In the genomic region with DNA sequence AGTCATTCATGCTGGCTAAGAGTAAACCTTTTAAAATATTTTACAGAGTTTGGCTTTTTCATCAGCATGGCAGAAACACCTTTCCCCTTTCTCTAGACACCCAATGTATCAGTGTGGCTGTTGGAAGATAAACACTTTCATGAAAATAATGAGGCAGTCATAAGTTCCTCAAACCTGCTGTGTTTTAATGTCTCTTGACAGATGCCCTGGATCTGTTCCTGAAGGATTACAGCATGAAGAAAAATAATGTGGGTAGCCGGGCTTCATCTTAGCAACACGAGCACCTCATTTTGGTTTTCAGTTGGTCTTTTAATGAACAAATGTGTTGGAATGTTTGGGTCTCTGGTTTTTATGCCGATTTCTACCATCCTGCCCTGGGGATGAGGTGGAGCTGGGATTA, we compare ENCODE assay signal across 18 cellular contexts. TPM values are rescaled to one million over a fixed set of nuclear protein-coding genes. Genes with fewer than 3 reads are reported as not detected.
DNase-seq lines count a peak whose midpoint lies in the region; ATAC-seq, FAIRE-seq and TF ChIP-seq lines count a peak whose summit lies in the region.
"Had no signal": no experiment of that assay in that cellular context is flagged by ENCODE, and none has a peak within 500 bp of the region (broad histone marks: within the 10 kb centered on the region; RNA-seq: fewer than 3 reads in every experiment).

No MANE protein-coding gene starts in this region.

- WGBS in H1 (ENCODE audit: extremely low coverage in 1 of 2, insufficient coverage in 1 of 2, insufficient read length in 1 of 2, insufficient replicate concordance in 2 of 2, low coverage in 1 of 2, low lambda C conversion rate in 2 of 2, missing lambda C conversion rate in 1 of 2), 2 experiments, result 82% methylated on average over 3 of the region's 3 CpGs; no CpG with 5 or more reads in 1 of the 2 experiments
- WGBS in lower leg skin, 2 donors, result 73 to 76% methylated on average over 3 of the region's 3 CpGs

- no peak overlapping the region for H3K56ac ChIP-seq in H1 (replicated peaks; ENCODE audit: insufficient read length, low read depth, low read length)

- H3K79me1 ChIP-seq in H1 (ENCODE audit: low read depth, low read length), result peaks cover 3% of the 10 kb centered on the region; the same call in 1 of the 2 replicates

- H2AFZ ChIP-seq in H1 (ENCODE audit: low read length), result no peak overlapping the region

- no peak overlapping the region for H3K14ac ChIP-seq in H1 (ENCODE audit: insufficient read length)

- TF ChIP-seq CTCF in H1 (IDR thresholded peaks at IDR 0.05; ENCODE audit: control extremely low read depth in 1 of 3, insufficient read depth in 1 of 3, low read depth in 1 of 3, low read length in 3 of 3) (no peak), lower leg skin (IDR thresholded peaks at IDR 0.05) (no peak)

- POLR2A ChIA-PET in H1 (lab: Charles Lee; ENCODE audit: partially characterized antibody), result interaction anchor here (1.1 to 2.2 kb wide), 4 partner anchors 10 to 118 kb away, joined by 3 to 7 read pairs (median 4); no protein-coding TSS in a partner anchor

- H2BK20ac ChIP-seq in H1 (ENCODE audit: low read length), result peak overlapping the region; percentile 99

- peaks cover 0 to 3% of the 10 kb centered on the region in 2 experiments; a peak in 1 of 4 replicates for H3K79me2 ChIP-seq in H1 (ENCODE audit: control insufficient read depth in 1 of 2, insufficient read depth in 2 of 2, low read length in 2 of 2)

- DNase-seq in H1 (ENCODE audit: low read depth in 1 of 2, low spot score in 2 of 2) (no peak), iPS-NIHi11 (ENCODE audit: low spot score) (peak; percentile 11), H7 (no peak), lower leg skin (ENCODE audit: low spot score in 2 of 2) (no peak)
- DNase-seq: GDM1; MV-4-11; NCI-H1417; NCI-H1930; NK-92 treated with Interleukin-12 subunit alpha and Interleukin-12 subunit beta, amount 100 ng/mL, for 24 hours; OCI-M1; Right ventricle myocardium superior; SW 1271 had no signal

- peak overlapping the region; percentile 79; the same call in 1 of the 2 replicates for H2AK5ac ChIP-seq in H1 (ENCODE audit: low read depth, low read length)

- peak overlapping the region; percentile 73 for H2BK120ac ChIP-seq in H1 (replicated peaks; ENCODE audit: low read depth, low read length)

- H3K4ac ChIP-seq in H1 (replicated peaks; ENCODE audit: insufficient read length, low read depth, low read length), result peak overlapping the region; percentile 73

- H3K18ac ChIP-seq in H1 (ENCODE audit: extremely low read depth, low read length), result peak overlapping the region; percentile 86

- H2BK5ac ChIP-seq in H1 (ENCODE audit: low read depth, low read length), result peak overlapping the region; percentile 100; the same call in 1 of the 2 replicates

- no peak overlapping the region for H4K8ac ChIP-seq in H1 (ENCODE audit: extremely low read depth, insufficient read depth, low read length)

- peak overlapping the region in 7 of 11 experiments; percentile 67 to 87 (median 77); a peak in 13 of 22 replicates for H3K4me2 ChIP-seq in BLaER1 treated with 17β-estradiol and CSF1 and Interleukin-3, amounts not matched to agents 10 nM and 100 nM
- H3K4me2 ChIP-seq in H1 (ENCODE audit: insufficient read depth in 1 of 2, low read depth in 2 of 2, low read length in 2 of 2), result peak overlapping the region; percentile 51 to 74
- H3K4me2 ChIP-seq: KMS-11 had no signal

- peak overlapping the region; percentile 97 for H2BK12ac ChIP-seq in H1 (ENCODE audit: low read depth, low read length)

- no peaks in the 10 kb centered on the region for H3K27me3 ChIP-seq in BLaER1 treated with 17β-estradiol and CSF1 and Interleukin-3, amounts not matched to agents 10 nM and 100 nM
- H3K27me3 ChIP-seq in HUES6 (ENCODE audit: control insufficient read depth, insufficient read depth, low read length), result no peaks in the 10 kb centered on the region
- no peaks in the 10 kb centered on the region for H3K27me3 ChIP-seq in H1 (replicated peaks in 1 of 4; ENCODE audit: control insufficient read depth in 3 of 4, extremely low read depth in 1 of 4, insufficient read depth in 3 of 4, low read length in 3 of 4)
- H3K27me3 ChIP-seq in H7 (ENCODE audit: control insufficient read depth, insufficient read depth, low read length), result no peaks in the 10 kb centered on the region

- CTCF ChIA-PET in H1 (lab: Charles Lee; ENCODE audit: partially characterized antibody), result interaction anchor here (1.1 to 3.6 kb wide), 7 partner anchors 10 to 118 kb away, joined by 3 to 28 read pairs (median 3); no protein-coding TSS in a partner anchor

- H3K4me1 ChIP-seq in BLaER1 treated with 17β-estradiol and CSF1 and Interleukin-3, amounts not matched to agents 10 nM and 100 nM, result peaks cover 0 to 39% (median 26%) of the 10 kb centered on the region in 10 experiments; a peak in 17 of 20 replicates
- peaks cover 57% of the 10 kb centered on the region for H3K4me1 ChIP-seq in HUES6 (ENCODE audit: control insufficient read depth, insufficient read depth, low read length)
- peaks cover 13 to 46% (median 33%) of the 10 kb centered on the region in 4 experiments for H3K4me1 ChIP-seq in H1 (replicated peaks in 1 of 4; ENCODE audit: control insufficient read depth in 3 of 4, insufficient read depth in 4 of 4, low read length in 3 of 4)

- no peak for FAIRE-seq in H1 (lab: Jason Lieb, UNC)

- intact Hi-C loops in lower leg skin (cut with DNase I; ENCODE audit: low total_unique reads), result no loop called here

- H3K4me3 ChIP-seq in BLaER1 treated with 17β-estradiol and CSF1 and Interleukin-3, amounts not matched to agents 10 nM and 100 nM, result no peak overlapping the region
- H3K4me3 ChIP-seq in HUES6 (ENCODE audit: low read depth, low read length) (0 out of 2 replicates have a peak overlapping the region, but pooled peaks have one; percentile 13), H1 (ENCODE audit: extremely low read depth in 1 of 4, insufficient read depth in 2 of 4, low read depth in 3 of 4, low read length in 4 of 4) (peak overlapping the region in 1 of 4 experiments; percentile 21; a peak in 1 of 8 replicates), H7 (ENCODE audit: insufficient read depth, low read depth, low read length) (no peak overlapping the region), lower leg skin (ENCODE audit: low read depth, poor library complexity, severe bottlenecking) (no peak overlapping the region)

- no peak overlapping the region for H2BK15ac ChIP-seq in H1 (ENCODE audit: low read length)

- no peak overlapping the region for H3K9ac ChIP-seq in BLaER1 treated with 17β-estradiol and CSF1 and Interleukin-3, amounts not matched to agents 10 nM and 100 nM
- H3K9ac ChIP-seq in HUES6 (ENCODE audit: low read length), result peak overlapping the region; percentile 6
- no peak overlapping the region; a peak in 1 of 7 replicates for H3K9ac ChIP-seq in H1 (replicated peaks in 1 of 4; ENCODE audit: extremely low read depth in 1 of 4, low read depth in 3 of 4, low read length in 3 of 4)
- H3K9ac ChIP-seq: KMS-11 had no signal

- no peaks in the 10 kb centered on the region for H3K36me3 ChIP-seq in BLaER1 treated with 17β-estradiol and CSF1 and Interleukin-3, amounts not matched to agents 10 nM and 100 nM
- H3K36me3 ChIP-seq in HUES6 (ENCODE audit: control insufficient read depth, insufficient read depth, low read length) (peaks cover 11% of the 10 kb centered on the region), H1 (ENCODE audit: control insufficient read depth in 2 of 4, insufficient read depth in 4 of 4, low read length in 3 of 4) (peaks cover 0 to 7% (median 3%) of the 10 kb centered on the region in 4 experiments; a peak in 4 of 8 replicates), H7 (replicated peaks; ENCODE audit: control insufficient read depth, insufficient read depth, low read length) (peaks cover 4% of the 10 kb centered on the region)

- no peak for TF ChIP-seq RAD21 in H1 (IDR thresholded peaks at IDR 0.05 in 1 of 2, conservative IDR thresholded peaks at IDR 0.05 in 1 of 2; ENCODE audit: low read depth in 2 of 2, low read length in 2 of 2)

- no peak overlapping the region for H4K5ac ChIP-seq in H1 (ENCODE audit: insufficient read length, low read depth, low read length)

- H4K91ac ChIP-seq in H1 (replicated peaks; ENCODE audit: insufficient read length, low read length), result peak overlapping the region; percentile 76

- no peak for TF ChIP-seq EP300 in H1 (IDR thresholded peaks at IDR 0.05; ENCODE audit: borderline replicate concordance in 1 of 2, low read depth in 2 of 2, low read length in 2 of 2)

- ATAC-seq in HG03095 (IDR thresholded peaks at IDR 0.05; ENCODE audit: unreplicated experiment) (no peak), GM18505 (IDR thresholded peaks at IDR 0.05; ENCODE audit: unreplicated experiment) (no peak)

- peaks cover 0 to 3% (median 0%) of the 10 kb centered on the region in 11 experiments; a peak in 1 of 22 replicates for H3K9me3 ChIP-seq in BLaER1 treated with 17β-estradiol and CSF1 and Interleukin-3, amounts not matched to agents 10 nM and 100 nM (replicated peaks in 1 of 11)
- H3K9me3 ChIP-seq in HUES6 (ENCODE audit: control insufficient read depth, insufficient read depth, low read depth, low read length), result peaks cover 2% of the 10 kb centered on the region; the same call in 1 of the 2 replicates
- H3K9me3 ChIP-seq in H1 (ENCODE audit: insufficient read depth in 2 of 2, low read depth in 1 of 2, low read length in 1 of 2), result no peaks in the 10 kb centered on the region; a peak in 1 of 4 replicates

- TF ChIP-seq POLR2A in H1 (IDR thresholded peaks at IDR 0.05; ENCODE audit: control extremely low read depth in 1 of 2, low read depth in 2 of 2, low read length in 2 of 2) (no peak), lower leg skin (IDR thresholded peaks at IDR 0.05) (no peak), GM18505 (IDR thresholded peaks at IDR 0.05; ENCODE audit: borderline replicate concordance, extremely low read depth, insufficient read depth, insufficient read length) (no peak)

- H4K20me1 ChIP-seq in BLaER1 treated with 17β-estradiol and CSF1 and Interleukin-3, amounts not matched to agents 10 nM and 100 nM, result no peaks in the 10 kb centered on the region
- H4K20me1 ChIP-seq in H1 (replicated peaks in 1 of 2; ENCODE audit: control insufficient read depth in 1 of 2, insufficient read depth in 2 of 2, low read length in 2 of 2), result no peaks in the 10 kb centered on the region

- H3K23me2 ChIP-seq in H1 (ENCODE audit: low read depth, low read length), result peaks cover 4% of the 10 kb centered on the region

- H3K23ac ChIP-seq in H1 (ENCODE audit: insufficient read length), result no peak overlapping the region

- no peak overlapping the region for H3K27ac ChIP-seq in BLaER1 treated with 17β-estradiol and CSF1 and Interleukin-3, amounts not matched to agents 10 nM and 100 nM
- H3K27ac ChIP-seq in HUES6 (ENCODE audit: low read depth, low read length), result peak overlapping the region; percentile 91
- peak overlapping the region; percentile 6; the same call in 1 of the 2 replicates for H3K27ac ChIP-seq in H1 (ENCODE audit: low read depth, low read length)
- H3K27ac ChIP-seq: KMS-11 had no signal

RNA-seq across cellular contexts. Expression of a gene that starts 45.5 kb away (rescaled TPM):
- not detected in 2 replicates for total RNA-seq in H1 (2021; fragmentation: NEBNext Ultra II Directional; extraction: Animal tissue kit (Norgen Biotek cat#: 25700))
- 0.31 and 0.39 TPM in 2 replicates for polyA plus RNA-seq in H1 (2011; rRNA removed)
- polyA plus RNA-seq in H1 (2011; cell fraction: cytosol; rRNA removed), result 0.67 TPM
- polyA plus RNA-seq in H1 (2011; cell fraction: nucleus; rRNA removed), result 0.47 TPM
- polyA plus RNA-seq in H1 (2012, experiment 1 of 2), result 0.16 to 0.58 TPM (median 0.23 TPM) in 4 replicates
- polyA plus RNA-seq in H1 (2012, experiment 2 of 2), result 0.20 TPM
- polyA plus RNA-seq in H1 (2013, experiment 1 of 2), result 0.12 TPM
- 0.07 TPM for polyA plus RNA-seq in H1 (2013, experiment 2 of 2)
- polyA minus RNA-seq in H1 (2011; rRNA and poly(A)+ RNA removed), result not detected in 2 replicates
- polyA minus RNA-seq in H1 (2011; cell fraction: cytosol; rRNA and poly(A)+ RNA removed), result not detected
- polyA minus RNA-seq in H1 (2011; cell fraction: nucleus; rRNA and poly(A)+ RNA removed), result not detected
- total RNA-seq in H7 (2014; rRNA removed; shearing (Covaris generic)), result 2.0 and 2.5 TPM in 2 replicates
- total RNA-seq in lower leg skin, result 100 to 1,000 TPM in 2 of 4 donors, 10 to 100 TPM in 2; 38.0 to 111 (median 76.1) TPM
- total RNA-seq: Right ventricle myocardium superior had no signal
- polyA plus RNA-seq: CD14-positive monocyte had no signal

Comparison
In these comparisons a context has a peak if more than half of its experiments do, and no peak if none do; other contexts are left out.
1. H3K27ac ChIP-seq: peak in HUES6 (single experiment) and H1 (single experiment); none in BLaER1 treated with 17β-estradiol and CSF1 and Interleukin-3, amounts not matched to agents 10 nM and 100 nM (0 of 11).
2. RNA of a gene that starts 45.5 kb away (total RNA-seq): 38.0 to 111 TPM in lower leg skin; 2.0 to 2.5 TPM in H7 and not detected in H1; every median in the first group is over 10 times any median in the second.